Comparison of ENCODE assay signal across 16 cellular contexts in the genomic region with DNA sequence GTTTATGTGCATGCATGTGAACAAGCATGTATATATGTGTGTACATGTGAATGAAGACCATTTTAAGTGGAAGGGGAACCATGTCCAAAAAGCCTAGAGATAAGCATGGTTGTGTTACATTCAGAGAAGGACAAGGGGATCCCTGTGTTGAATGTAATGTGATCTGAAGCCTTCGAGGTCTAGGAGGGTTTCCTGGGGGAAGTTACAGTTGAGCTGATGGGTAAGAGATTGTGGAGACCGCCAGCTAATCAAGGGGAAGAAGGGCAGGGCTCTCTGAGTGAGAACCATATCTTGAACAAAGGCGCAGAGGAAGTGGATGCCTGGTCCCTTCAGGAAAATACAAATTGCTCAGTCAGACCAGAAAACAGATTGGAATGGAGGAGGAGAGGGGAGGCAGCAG.
DNase-seq lines count a peak whose midpoint lies in the region; ATAC-seq and TF ChIP-seq lines count a peak whose summit lies in the region.
"Had no signal": no experiment of that assay in that cellular context is flagged by ENCODE, and none has a peak within 500 bp of the region (broad histone marks: within the 10 kb centered on the region; RNA-seq: fewer than 3 reads in every experiment).

No MANE protein-coding gene starts in this region.

- no peak for ATAC-seq in GM21423 (IDR thresholded peaks at IDR 0.05; ENCODE audit: unreplicated experiment)
- ATAC-seq: GM12878 had no signal

- H3K27ac ChIP-seq in HL-60 (replicated peaks): no peak overlapping the region
- H3K27ac ChIP-seq: VCaP had no signal

- H3K27me3 ChIP-seq in HL-60 (ENCODE audit: insufficient read depth, poor library complexity, severe bottlenecking): no peaks in the 10 kb centered on the region
- H3K27me3 ChIP-seq: suprapubic skin had no signal

- no peak overlapping the region for H3K4me3 ChIP-seq in HL-60 (replicated peaks; ENCODE audit: insufficient read depth, low read length)
- H3K4me3 ChIP-seq: GM12878, suprapubic skin had no signal

- DNase-seq in AML-193 (lab: John Stamatoyannopoulos, UW): peak; percentile 18 to 30
- peak; percentile 5 to 6 for DNase-seq in HL-60 (ENCODE audit: low read depth in 1 of 2, low spot score in 1 of 2)
- peak; percentile 35 for DNase-seq in UCSD-AML1 (lab: John Stamatoyannopoulos, UW; ENCODE audit: unreplicated experiment)
- DNase-seq in medulla oblongata (ENCODE audit: extremely low spot score): peak; percentile 9
- DNase-seq in DMS53 (lab: John Stamatoyannopoulos, UW): no peak
- DNase-seq in superior temporal gyrus (ENCODE audit: extremely low spot score): no peak
- no peak for DNase-seq in iPS-NIHi11 (ENCODE audit: low spot score)
- DNase-seq: activated CD8-positive, alpha-beta memory T cell treated with anti-CD3 and anti-CD28 coated beads for 24 hours; kidney glomerular epithelial cell; NCI-H2029; NCI-H510A; right cardiac atrium had no signal

- no peak for TF ChIP-seq CTCF in HL-60 (IDR thresholded peaks at IDR 0.05; ENCODE audit: insufficient read depth, low read length)

Comparison
In these comparisons a context has a peak if more than half of its experiments do, and no peak if none do; other contexts are left out.
1. DNase-seq: peak in AML-193 (2 of 2), HL-60 (2 of 2), UCSD-AML1 (single experiment) and medulla oblongata (single experiment); none in DMS53 (single experiment), superior temporal gyrus (single experiment) and iPS-NIHi11 (single experiment).